Comparison of ENCODE assay signal across 40 cellular contexts in the genomic region with DNA sequence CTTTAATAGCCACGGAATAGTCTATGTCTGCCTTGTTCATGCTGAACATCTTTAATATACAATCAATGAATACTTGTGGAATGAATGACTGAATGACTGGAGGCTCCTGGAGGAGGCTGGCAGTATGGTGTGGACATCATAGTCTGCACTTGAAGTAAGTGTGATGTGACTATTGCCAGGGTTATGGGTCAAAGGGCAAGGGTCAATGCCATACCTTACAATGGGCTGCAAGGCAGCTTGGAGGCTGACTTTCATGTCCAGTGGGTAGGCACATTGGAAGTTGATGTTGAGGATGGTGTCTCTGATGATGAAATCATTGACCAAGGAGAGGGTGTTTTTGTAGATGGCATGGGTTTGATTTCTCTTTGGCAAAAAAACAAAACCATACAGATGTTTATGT. TPM values are rescaled to one million over a fixed set of nuclear protein-coding genes. Genes with fewer than 3 reads are reported as not detected.
"Had no signal": no experiment of that assay in that cellular context is flagged by ENCODE, and none has a peak within 500 bp of the region (broad histone marks: within the 10 kb centered on the region; RNA-seq: fewer than 3 reads in every experiment).

No MANE protein-coding gene starts in this region.

- H3K36me3 ChIP-seq: MG63 had no signal

- H3K4me3 ChIP-seq: MG63 had no signal

- DNase-seq: Karpas-422, Kasumi-1, MG63, MM.1S, MV-4-11, NCI-H1048, NCI-H1092, NCI-H1092 treated with DMSO at 0.1 percent for 48 hours, NCI-H1105, NCI-H1105 treated with DMSO at 0.1 percent for 48 hours, NCI-H1417, NCI-H1417 treated with DMSO at 0.1 percent for 48 hours, NCI-H1436, NCI-H1436 treated with DMSO at 0.1 percent for 48 hours, NCI-H146, NCI-H1694, NCI-H1694 treated with DMSO at 0.1 percent for 48 hours, NCI-H187, NCI-H187 treated with DMSO at 0.1 percent for 48 hours, NCI-H1930, NCI-H2029, NCI-H2029 treated with DMSO at 0.1 percent for 48 hours, NCI-H2081, NCI-H2081 treated with DMSO at 0.1 percent for 48 hours, NCI-H2107, NCI-H2171, NCI-H2171 treated with DMSO at 0.1 percent for 48 hours, NCI-H2227 treated with DMSO at 0.1 percent for 48 hours, NCI-H226, NCI-H345, NCI-H446, NCI-H446 treated with DMSO at 0.1 percent for 48 hours, NCI-H510A, NCI-H510A treated with DMSO at 0.1 percent for 48 hours, NCI-H524, NCI-H524 treated with DMSO at 0.1 percent for 48 hours had no signal

- H3K9me3 ChIP-seq: MG63 had no signal

RNA-seq across cellular contexts. Expression of a gene that starts 7.9 kb away (rescaled TPM):
- total RNA-seq: LHCN-M2, M059J, MCF 10A, NCI-H460 had no signal

RNA-seq across cellular contexts. Expression of a gene that starts 33.1 kb away (rescaled TPM):
- total RNA-seq: LHCN-M2, M059J, MCF 10A, NCI-H460 had no signal
